Comparison of ENCODE assay signal across 10 cellular contexts in the genomic region with DNA sequence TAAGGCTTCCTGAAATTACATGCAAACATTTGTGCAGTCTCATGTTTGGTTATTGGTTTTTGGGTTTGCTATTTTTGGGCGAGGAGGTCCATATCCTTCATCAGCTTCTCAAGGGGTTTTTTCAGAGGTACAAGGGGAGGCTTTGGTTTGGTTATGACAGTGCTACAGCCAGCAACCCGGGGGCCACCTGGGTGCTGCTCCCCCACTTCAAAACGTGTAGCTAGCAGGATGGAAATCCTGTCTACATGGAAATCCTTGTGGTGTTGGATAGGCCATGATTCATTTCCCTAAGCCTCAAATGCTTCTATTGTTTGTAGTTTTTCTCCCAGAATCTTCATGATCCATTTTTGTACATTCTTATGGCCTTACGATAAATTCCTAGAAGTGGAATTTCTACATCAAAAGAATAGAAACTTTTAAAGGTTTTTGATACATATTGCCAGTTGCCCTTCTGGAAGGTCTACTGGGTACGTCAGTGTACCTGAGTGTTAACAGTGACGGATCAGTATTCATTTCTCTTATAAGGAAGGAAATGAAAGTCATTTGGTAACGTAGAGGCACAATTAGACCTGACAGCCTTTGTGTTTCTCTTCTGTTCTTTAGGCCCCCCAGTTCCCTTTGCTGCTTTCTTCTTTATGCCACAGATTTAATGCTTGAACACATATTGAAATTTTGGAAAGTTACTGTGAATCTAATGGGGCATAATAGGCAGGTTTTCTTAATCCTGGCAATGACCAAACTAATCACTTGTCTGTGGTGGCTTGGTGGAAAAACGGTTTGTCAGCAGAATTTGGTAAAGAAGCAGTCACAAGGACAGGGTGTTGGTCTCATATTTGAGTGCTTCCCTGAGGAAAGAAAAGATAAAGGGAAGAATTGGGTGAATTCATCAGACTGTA.
DNase-seq lines count a peak whose midpoint lies in the region; ATAC-seq and TF ChIP-seq lines count a peak whose summit lies in the region.
"Had no signal": no experiment of that assay in that cellular context is flagged by ENCODE, and none has a peak within 500 bp of the region (broad histone marks: within the 10 kb centered on the region; RNA-seq: fewer than 3 reads in every experiment).

No MANE protein-coding gene starts in this region.

- TF ChIP-seq CTCF in AG10803 (conservative IDR thresholded peaks at IDR 0.05; ENCODE audit: low read length): no peak

- no peak overlapping the region for H3K27ac ChIP-seq in effector memory CD4-positive, alpha-beta T cell (ENCODE audit: insufficient read depth, low read length, poor library complexity, severe bottlenecking)
- H3K27ac ChIP-seq: KMS-11 had no signal

- H3K36me3 ChIP-seq in effector memory CD4-positive, alpha-beta T cell (ENCODE audit: control insufficient read depth, insufficient read depth, low read length): no peaks in the 10 kb centered on the region
- H3K36me3 ChIP-seq in MG63: no peaks in the 10 kb centered on the region
- H3K36me3 ChIP-seq: stomach had no signal

- no peaks in the 10 kb centered on the region for H3K27me3 ChIP-seq in effector memory CD4-positive, alpha-beta T cell (replicated peaks; ENCODE audit: control insufficient read depth, insufficient read depth, low read length, poor library complexity, severe bottlenecking)
- H3K27me3 ChIP-seq in MG63: no peaks in the 10 kb centered on the region
- H3K27me3 ChIP-seq: stomach had no signal

- no peaks in the 10 kb centered on the region for H3K9me3 ChIP-seq in effector memory CD4-positive, alpha-beta T cell (ENCODE audit: control insufficient read depth, low read length)
- H3K9me3 ChIP-seq in MG63: no peaks in the 10 kb centered on the region; the same call in 1 of the 2 replicates
- H3K9me3 ChIP-seq: stomach had no signal

- H3K4me3 ChIP-seq in AG10803 (ENCODE audit: low read length): no peak overlapping the region
- no peak overlapping the region for H3K4me3 ChIP-seq in effector memory CD4-positive, alpha-beta T cell (ENCODE audit: insufficient read depth, low read depth, low read length, poor library complexity, severe bottlenecking)
- H3K4me3 ChIP-seq in MG63: no peak overlapping the region
- H3K4me3 ChIP-seq: stomach had no signal

- ATAC-seq in GM18868 (IDR thresholded peaks at IDR 0.05; ENCODE audit: unreplicated experiment) (peak; percentile 72), GM18861 (IDR thresholded peaks at IDR 0.05; ENCODE audit: unreplicated experiment) (no peak)

- H3K4me1 ChIP-seq in effector memory CD4-positive, alpha-beta T cell (ENCODE audit: control insufficient read depth, insufficient read depth, low read length, poor library complexity, severe bottlenecking): no peaks in the 10 kb centered on the region

- peak; percentile 28 for DNase-seq in AG10803 (ENCODE audit: low read depth)
- DNase-seq in HT1080 (ENCODE audit: low read depth): peak; percentile 84
- peak; percentile 60 to 85 for DNase-seq in lung microvascular endothelial cell (ENCODE audit: low read depth in 2 of 2)
- DNase-seq in DMS53 (lab: John Stamatoyannopoulos, UW): no peak
- DNase-seq in effector memory CD4-positive, alpha-beta T cell: no peak
- no peak for DNase-seq in MG63
- DNase-seq: stomach had no signal

Comparison
In these comparisons a context has a peak if more than half of its experiments do, and no peak if none do; other contexts are left out.
1. DNase-seq: peak in AG10803 (single experiment), HT1080 (single experiment) and lung microvascular endothelial cell (2 of 2); none in DMS53 (single experiment), effector memory CD4-positive, alpha-beta T cell (0 of 3) and MG63 (single experiment).